In the genomic region with DNA sequence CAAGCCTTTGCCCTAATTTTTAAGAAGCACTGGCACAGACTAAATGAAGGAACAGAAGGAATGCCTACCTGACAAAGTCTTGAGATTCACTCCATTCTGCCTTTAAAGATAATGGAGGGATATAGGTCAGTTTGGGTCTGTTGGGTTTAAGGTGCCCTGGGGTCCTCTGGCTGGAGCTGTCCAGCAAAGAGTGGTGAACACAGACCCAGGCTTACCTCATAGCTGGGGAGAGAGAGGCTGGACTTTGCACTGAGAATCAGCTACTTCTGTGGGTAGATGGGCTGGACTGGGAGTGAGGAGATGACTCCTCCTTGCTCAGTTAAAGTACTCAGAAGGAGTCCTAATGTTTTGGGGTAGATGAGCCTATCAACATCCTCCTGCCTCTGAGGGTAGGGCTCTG, we compare ENCODE assay signal across 17 cellular contexts.
DNase-seq lines count a peak whose midpoint lies in the region; ATAC-seq and TF ChIP-seq lines count a peak whose summit lies in the region.
"Had no signal": no experiment of that assay in that cellular context is flagged by ENCODE, and none has a peak within 500 bp of the region (broad histone marks: within the 10 kb centered on the region; RNA-seq: fewer than 3 reads in every experiment).

No MANE protein-coding gene starts in this region.

- 0 out of 2 replicates have a peak overlapping the region, but pooled peaks have one; percentile 32 for H2AFZ ChIP-seq in GM23338
- H2AFZ ChIP-seq in PC-3 (ENCODE audit: low read length): no peak overlapping the region
- H2AFZ ChIP-seq: GM23248 had no signal

- intact Hi-C loops in PC-3 (cut with micrococcal nuclease): no loop called here

- no peak overlapping the region for H3K4me3 Mint-ChIP-seq in GM23338
- H3K4me3 Mint-ChIP-seq in T-helper 17 cell: no peak overlapping the region
- no peak overlapping the region for H3K4me3 Mint-ChIP-seq in stimulated activated naive B cell treated with anti-CD40 and anti-IgM and Interleukin-4, amounts not matched to agents 10 μg/mL and 1 μg/mL and 100 μg/mL, for 72 hours
- H3K4me3 Mint-ChIP-seq: CD4-positive, CD25-positive, alpha-beta regulatory T cell had no signal

- H3K27me3 Mint-ChIP-seq in GM23338 (ENCODE audit: insufficient read depth, low read depth, poor library complexity): peaks cover 2% of the 10 kb centered on the region
- no peaks in the 10 kb centered on the region for H3K27me3 Mint-ChIP-seq in T-helper 17 cell
- H3K27me3 Mint-ChIP-seq in stimulated activated naive B cell treated with anti-CD40 and anti-IgM and Interleukin-4, amounts not matched to agents 10 μg/mL and 1 μg/mL and 100 μg/mL, for 72 hours: no peaks in the 10 kb centered on the region
- H3K27me3 Mint-ChIP-seq: CD4-positive, CD25-positive, alpha-beta regulatory T cell had no signal

- POLR2A ChIA-PET in PC-3 (lab: Charles Lee; ENCODE audit: unreplicated experiment): no interaction called here

- CTCF ChIA-PET in PC-3 (lab: Charles Lee): no interaction called here

- H3K9me2 ChIP-seq in GM23338 (ENCODE audit: insufficient read depth) (0 out of 2 replicates have a peak, but pooled peaks cover 5% of the 10 kb centered on the region), PC-3 (replicated peaks; ENCODE audit: low read length) (no peaks in the 10 kb centered on the region)
- H3K9me2 ChIP-seq: SK-N-SH had no signal

- H3K27me3 ChIP-seq in GM23338 (ENCODE audit: insufficient read depth) (no peaks in the 10 kb centered on the region), PC-3 (ENCODE audit: low read length) (no peaks in the 10 kb centered on the region)

- H3K9me3 ChIP-seq in T-helper 17 cell (ENCODE audit: control insufficient read depth, low read length, poor library complexity, severe bottlenecking): no peaks in the 10 kb centered on the region
- H3K9me3 ChIP-seq in PC-3 (ENCODE audit: low read length): no peaks in the 10 kb centered on the region
- H3K9me3 ChIP-seq: SK-N-SH had no signal

- H3K4me1 ChIP-seq in GM23338 (ENCODE audit: insufficient read depth): no peaks in the 10 kb centered on the region
- no peaks in the 10 kb centered on the region for H3K4me1 ChIP-seq in PC-3 (ENCODE audit: insufficient read depth, low read length)

- H3K4me3 ChIP-seq in GM23338 (no peak overlapping the region), PC-3 (ENCODE audit: low read length) (no peak overlapping the region)
- H3K4me3 ChIP-seq: GM23248 had no signal

- TF ChIP-seq CTCF in GM23338 (conservative IDR thresholded peaks at IDR 0.05; ENCODE audit: low read depth in 2 of 2) (no peak), PC-3 (conservative IDR thresholded peaks at IDR 0.05; ENCODE audit: low read depth, low read length) (no peak)

- H3K79me2 ChIP-seq in GM23338 (replicated peaks; ENCODE audit: insufficient read depth) (no peaks in the 10 kb centered on the region), PC-3 (ENCODE audit: low read length) (no peaks in the 10 kb centered on the region)

- H3F3A ChIP-seq in GM23338 (replicated peaks; ENCODE audit: low read depth) (no peaks in the 10 kb centered on the region), PC-3 (ENCODE audit: low read length, unreplicated experiment) (no peaks in the 10 kb centered on the region)

- H3K9me3 Mint-ChIP-seq in GM23338: peaks cover 16% of the 10 kb centered on the region
- peaks cover 3 to 10% of the 10 kb centered on the region in 2 donors for H3K9me3 Mint-ChIP-seq in stimulated activated naive B cell treated with anti-CD40 and anti-IgM and Interleukin-4, amounts not matched to agents 10 μg/mL and 1 μg/mL and 100 μg/mL, for 72 hours

- H3K36me3 Mint-ChIP-seq in GM23338 (ENCODE audit: low read depth) (no peaks in the 10 kb centered on the region), T-helper 17 cell (ENCODE audit: low read depth) (no peaks in the 10 kb centered on the region)
- H3K36me3 Mint-ChIP-seq in stimulated activated naive B cell treated with anti-CD40 and anti-IgM and Interleukin-4, amounts not matched to agents 10 μg/mL and 1 μg/mL and 100 μg/mL, for 72 hours: peaks cover 0 to 14% of the 10 kb centered on the region in 2 donors
- H3K36me3 Mint-ChIP-seq: CD4-positive, CD25-positive, alpha-beta regulatory T cell had no signal

- no peak for ATAC-seq in GM23338
- ATAC-seq in T-helper 17 cell: no peak
- no peak for ATAC-seq in stimulated activated naive B cell treated with anti-CD40 and anti-IgM and Interleukin-4, amounts not matched to agents 10 μg/mL and 1 μg/mL and 100 μg/mL, for 72 hours (replicated peaks)
- no peak for ATAC-seq in PC-3

- H3K27ac Mint-ChIP-seq in GM23338: no peak overlapping the region
- peak overlapping the region; percentile 74 for H3K27ac Mint-ChIP-seq in T-helper 17 cell
- peak overlapping the region; percentile 66 for H3K27ac Mint-ChIP-seq in stimulated activated naive B cell treated with anti-CD40 and anti-IgM and Interleukin-4, amounts not matched to agents 10 μg/mL and 1 μg/mL and 100 μg/mL, for 72 hours

- BruUV-seq in PC-3 (replicated peaks; lab: Mats Ljungman, UMichigan): no TSS peak

- H3K4me1 Mint-ChIP-seq in GM23338 (no peaks in the 10 kb centered on the region), T-helper 17 cell (peaks cover 8% of the 10 kb centered on the region)
- H3K4me1 Mint-ChIP-seq in stimulated activated naive B cell treated with anti-CD40 and anti-IgM and Interleukin-4, amounts not matched to agents 10 μg/mL and 1 μg/mL and 100 μg/mL, for 72 hours: peaks cover 6 to 7% of the 10 kb centered on the region in 2 donors

- no peaks in the 10 kb centered on the region for H4K20me1 ChIP-seq in GM23338 (replicated peaks; ENCODE audit: insufficient read depth)
- H4K20me1 ChIP-seq in PC-3 (ENCODE audit: low read length): no peaks in the 10 kb centered on the region

- H3K27ac ChIP-seq in GM23338 (ENCODE audit: low read depth) (no peak overlapping the region), PC-3 (ENCODE audit: low read length) (no peak overlapping the region)
- H3K27ac ChIP-seq: GM23248, KMS-11 had no signal

- DNase-seq in GM23338 (ENCODE audit: low spot score) (no peak), T-helper 17 cell (no peak), left kidney (ENCODE audit: low read depth, low spot score) (peak; percentile 10), PC-3 (no peak), NCI-H1105 treated with DMSO at 0.1 percent for 48 hours (lab: John Stamatoyannopoulos, UW) (no peak)
- no peak for DNase-seq in stimulated activated naive B cell treated with anti-CD40 and anti-IgM and Interleukin-4, amounts not matched to agents 10 μg/mL and 1 μg/mL and 100 μg/mL, for 72 hours
- no peak for DNase-seq in stimulated activated naive CD4-positive, alpha-beta T cell (lab: John Stamatoyannopoulos, UW)
- DNase-seq: ACHN; AML-193; CD4-positive, CD25-positive, alpha-beta regulatory T cell; DMS79; GM23248; NCI-H146; NCI-H510A treated with DMSO at 0.1 percent for 48 hours; SHP77; SK-N-SH had no signal

- H3K9ac ChIP-seq in PC-3 (ENCODE audit: low read length): no peak overlapping the region
- H3K9ac ChIP-seq: GM23248, KMS-11, SK-N-SH had no signal

- H3K4me2 ChIP-seq in GM23338 (no peak overlapping the region), PC-3 (ENCODE audit: low read length) (no peak overlapping the region)
- H3K4me2 ChIP-seq: KMS-11, SK-N-SH had no signal

- H3K36me3 ChIP-seq in GM23338 (ENCODE audit: insufficient read depth) (no peaks in the 10 kb centered on the region), PC-3 (ENCODE audit: low read depth, low read length) (no peaks in the 10 kb centered on the region)

TF ChIP-seq in GM23338, 12 proteins besides CTCF, POLR2A, EP300 and RAD21:
- TF ChIP-seq EZH2 (IDR thresholded peaks at IDR 0.05; ENCODE audit: low read depth, unreplicated experiment): no peak
- TF ChIP-seq, protein P1, sequence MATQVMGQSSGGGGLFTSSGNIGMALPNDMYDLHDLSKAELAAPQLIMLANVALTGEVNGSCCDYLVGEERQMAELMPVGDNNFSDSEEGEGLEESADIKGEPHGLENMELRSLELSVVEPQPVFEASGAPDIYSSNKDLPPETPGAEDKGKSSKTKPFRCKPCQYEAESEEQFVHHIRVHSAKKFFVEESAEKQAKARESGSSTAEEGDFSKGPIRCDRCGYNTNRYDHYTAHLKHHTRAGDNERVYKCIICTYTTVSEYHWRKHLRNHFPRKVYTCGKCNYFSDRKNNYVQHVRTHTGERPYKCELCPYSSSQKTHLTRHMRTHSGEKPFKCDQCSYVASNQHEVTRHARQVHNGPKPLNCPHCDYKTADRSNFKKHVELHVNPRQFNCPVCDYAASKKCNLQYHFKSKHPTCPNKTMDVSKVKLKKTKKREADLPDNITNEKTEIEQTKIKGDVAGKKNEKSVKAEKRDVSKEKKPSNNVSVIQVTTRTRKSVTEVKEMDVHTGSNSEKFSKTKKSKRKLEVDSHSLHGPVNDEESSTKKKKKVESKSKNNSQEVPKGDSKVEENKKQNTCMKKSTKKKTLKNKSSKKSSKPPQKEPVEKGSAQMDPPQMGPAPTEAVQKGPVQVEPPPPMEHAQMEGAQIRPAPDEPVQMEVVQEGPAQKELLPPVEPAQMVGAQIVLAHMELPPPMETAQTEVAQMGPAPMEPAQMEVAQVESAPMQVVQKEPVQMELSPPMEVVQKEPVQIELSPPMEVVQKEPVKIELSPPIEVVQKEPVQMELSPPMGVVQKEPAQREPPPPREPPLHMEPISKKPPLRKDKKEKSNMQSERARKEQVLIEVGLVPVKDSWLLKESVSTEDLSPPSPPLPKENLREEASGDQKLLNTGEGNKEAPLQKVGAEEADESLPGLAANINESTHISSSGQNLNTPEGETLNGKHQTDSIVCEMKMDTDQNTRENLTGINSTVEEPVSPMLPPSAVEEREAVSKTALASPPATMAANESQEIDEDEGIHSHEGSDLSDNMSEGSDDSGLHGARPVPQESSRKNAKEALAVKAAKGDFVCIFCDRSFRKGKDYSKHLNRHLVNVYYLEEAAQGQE (IDR thresholded peaks at IDR 0.05; ENCODE audit: unreplicated experiment): peak; percentile 52
- no peak for TF ChIP-seq NANOG (IDR thresholded peaks at IDR 0.05; ENCODE audit: borderline replicate concordance)
